Comparison of ENCODE assay signal across 14 cellular contexts in the genomic region with DNA sequence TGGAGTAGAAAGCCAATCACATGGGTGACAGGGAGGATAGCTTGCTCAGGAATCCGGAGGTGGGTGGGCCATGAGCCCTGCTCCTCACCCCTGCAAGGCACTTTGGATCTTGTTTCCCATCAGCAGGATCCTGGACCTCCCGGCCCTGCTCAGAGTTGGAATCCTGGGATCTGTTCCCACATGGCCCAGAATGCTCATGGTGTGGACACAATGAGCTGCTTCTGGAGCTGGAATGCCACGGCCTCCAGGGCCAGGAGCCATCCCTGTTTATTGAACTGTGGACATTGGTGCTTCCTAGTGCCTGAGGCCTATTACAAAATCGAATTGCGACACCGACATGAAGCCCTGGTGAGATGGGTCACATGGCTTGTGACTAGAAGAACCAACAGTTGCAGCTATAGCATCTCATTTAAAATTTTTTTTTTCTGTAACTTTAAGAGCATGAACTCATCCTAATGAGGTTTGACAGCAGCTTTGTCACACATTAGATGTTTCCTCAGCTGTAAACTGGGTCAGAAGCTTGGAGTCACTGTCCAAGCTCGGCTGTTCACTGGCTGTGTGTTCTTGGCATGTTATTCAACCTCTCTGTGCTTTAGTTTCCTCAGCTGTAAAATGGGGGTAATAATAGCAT. TPM values are rescaled to one million over a fixed set of nuclear protein-coding genes. Genes with fewer than 3 reads are reported as not detected.
DNase-seq lines count a peak whose midpoint lies in the region; ATAC-seq, FAIRE-seq and TF ChIP-seq lines count a peak whose summit lies in the region.
"Had no signal": no experiment of that assay in that cellular context is flagged by ENCODE, and none has a peak within 500 bp of the region (broad histone marks: within the 10 kb centered on the region; RNA-seq: fewer than 3 reads in every experiment).

No MANE protein-coding gene starts in this region.

- H3K36me3 ChIP-seq in PC-3 (ENCODE audit: low read depth, low read length) (peaks cover 10% of the 10 kb centered on the region; the same call in 1 of the 2 replicates), pancreas (peaks cover 0 to 12% (median 0%) of the 10 kb centered on the region in 3 donors)

- H3K4me1 ChIP-seq in PC-3 (ENCODE audit: insufficient read depth, low read length), result no peaks in the 10 kb centered on the region
- H3K4me1 ChIP-seq in pancreas, result no peaks in the 10 kb centered on the region

- H2AFZ ChIP-seq in PC-3 (ENCODE audit: low read length), result no peak overlapping the region

- 69% methylated on average over 7 of the region's 7 CpGs for WGBS in pancreas, 2 donors

- TF ChIP-seq CTCF in PC-3 (conservative IDR thresholded peaks at IDR 0.05; ENCODE audit: low read depth, low read length), result no peak
- TF ChIP-seq CTCF in fibroblast of the aortic adventitia (IDR thresholded peaks at IDR 0.05; ENCODE audit: insufficient read depth, low read length), result no peak
- no peak for TF ChIP-seq CTCF in pancreas (IDR thresholded peaks at IDR 0.05)
- no peak for TF ChIP-seq CTCF in GM13977 (IDR thresholded peaks at IDR 0.05; ENCODE audit: extremely low read depth, insufficient read depth, missing control alignments)

- POLR2A ChIA-PET in PC-3 (lab: Charles Lee; ENCODE audit: unreplicated experiment), result no interaction called here

- intact Hi-C loops in PC-3 (cut with micrococcal nuclease), result no loop called here
- intact Hi-C loops in pancreas (cut with DNase I), result loop anchor here in 1 of 3 donors (10.0 kb wide), 1 partner anchor 111 kb away; no protein-coding TSS in a partner anchor

- H3F3A ChIP-seq in PC-3 (ENCODE audit: low read length, unreplicated experiment), result no peaks in the 10 kb centered on the region

- H3K79me2 ChIP-seq in PC-3 (ENCODE audit: low read length), result no peaks in the 10 kb centered on the region

- CTCF ChIA-PET in PC-3 (lab: Charles Lee), result interaction anchor here (0.6 to 0.8 kb wide), 2 partner anchors 144 to 241 kb away, joined by 3 read pairs; a partner anchor contains a TSS

- H3K9me2 ChIP-seq in PC-3 (replicated peaks; ENCODE audit: low read length), result no peaks in the 10 kb centered on the region

- no peaks in the 10 kb centered on the region for H4K20me1 ChIP-seq in PC-3 (ENCODE audit: low read length)

- no peak overlapping the region for H3K4me2 ChIP-seq in PC-3 (ENCODE audit: low read length)

- in situ Hi-C loops in Caki2 (cut with HindIII; ENCODE audit: low pct_unique_long_range_greater_than_20kb, low sequenced_read_pairs), result no loop called here
- in situ Hi-C loops in GM13977 (cut with MboI; ENCODE audit: low pct_unique_long_range_greater_than_20kb, low sequenced_read_pairs, unreplicated experiment), result no loop called here

- no peak overlapping the region for H3K4me3 ChIP-seq in PC-3 (ENCODE audit: low read length)
- no peak overlapping the region for H3K4me3 ChIP-seq in fibroblast of the aortic adventitia (ENCODE audit: low read depth, low read length)
- no peak overlapping the region for H3K4me3 ChIP-seq in pancreas

- no peak overlapping the region for H3K9ac ChIP-seq in PC-3 (ENCODE audit: low read length)

- FAIRE-seq in pancreas (lab: Jason Lieb, UNC), result no peak

- ATAC-seq in PC-3, result no peak
- peak in 3 of 4 donors; percentile 24 to 43 (median 26) for ATAC-seq in pancreas

- H3K9me3 ChIP-seq in PC-3 (ENCODE audit: low read length) (no peaks in the 10 kb centered on the region), pancreas (no peaks in the 10 kb centered on the region)

- H3K27me3 ChIP-seq in PC-3 (ENCODE audit: low read length), result no peaks in the 10 kb centered on the region
- no peaks in the 10 kb centered on the region for H3K27me3 ChIP-seq in pancreas

- no peak overlapping the region for H3K27ac ChIP-seq in PC-3 (ENCODE audit: low read length)
- H3K27ac ChIP-seq in pancreas, result no peak overlapping the region

- no TSS peak for BruUV-seq in PC-3 (replicated peaks; lab: Mats Ljungman, UMichigan)

- DNase-seq in Caki2 (ENCODE audit: low read depth), result peak; percentile 14
- peak; percentile 54 for DNase-seq in PC-3
- DNase-seq in fibroblast of the aortic adventitia (ENCODE audit: low read depth), result peak; percentile 77
- no peak for DNase-seq in pancreas
- DNase-seq in GDM1 (lab: John Stamatoyannopoulos, UW), result no peak
- no peak for DNase-seq in amniotic stem cell (lab: John Stamatoyannopoulos, UW)
- DNase-seq in GM13977 (ENCODE audit: low spot score), result no peak
- no peak for DNase-seq in ecto neural progenitor cell (ENCODE audit: low spot score)
- DNase-seq: activated effector memory CD4-positive, alpha-beta T cell treated with anti-CD3 and anti-CD28 coated beads, Interleukin-2, amount 50 U/mL, for 16 hours; DMS 273 treated with DMSO at 0.1 percent for 48 hours; naive B cell; stimulated activated CD4-positive, alpha-beta T cell treated with anti-CD3 and anti-CD28 coated beads, Interleukin-4, amount 100 ng/mL, for 24 hours had no signal

RNA-seq across cellular contexts. Expression of a gene that starts 40.4 kb away (rescaled TPM):
- total RNA-seq in Caki2 (2014; rRNA removed; shearing (Covaris generic); ENCODE audit: low replicate concordance), result 8.5 TPM in 1 of 2 replicates, not detected in the other
- total RNA-seq in PC-3 (2014; rRNA removed), result 4.9 and 13.3 TPM in 2 replicates
- total RNA-seq in fibroblast of the aortic adventitia (ENCODE audit: low replicate concordance), result not detected in 2 replicates
- total RNA-seq in pancreas, result 1 to 10 TPM; 6.0 to 9.1 (median 7.4) TPM
- polyA plus RNA-seq in pancreas, result 10 to 100 TPM; 18.7 to 38.8 TPM
- total RNA-seq: T-helper 1 cell treated with Interleukin-12 subunit alpha and Interleukin-12 subunit beta and Interleukin-4 antibody, amounts not matched to agents 30 ng/mL and 1 ng/mL, for 36 hours had no signal

RNA-seq across cellular contexts. Expression of a gene that starts 57.9 kb away (rescaled TPM):
- total RNA-seq in Caki2 (2014; rRNA removed; shearing (Covaris generic); ENCODE audit: low replicate concordance), result not detected in 2 replicates
- total RNA-seq in PC-3 (2014; rRNA removed) (6.0 and 12.3 TPM in 2 replicates), fibroblast of the aortic adventitia (ENCODE audit: low replicate concordance) (not detected in 2 replicates), pancreas (1 to 10 TPM in 1 of 6 donors, under 1 TPM in 1, not detected in 4; 0.69 to 2.8 TPM)
- 1 to 10 TPM; 5.1 to 5.2 TPM for polyA plus RNA-seq in pancreas
- total RNA-seq: T-helper 1 cell treated with Interleukin-12 subunit alpha and Interleukin-12 subunit beta and Interleukin-4 antibody, amounts not matched to agents 30 ng/mL and 1 ng/mL, for 36 hours had no signal
- polyA plus RNA-seq: esophagus had no signal

Comparison
In these comparisons a context has a peak if more than half of its experiments do, and no peak if none do; other contexts are left out.
1. DNase-seq: peak in Caki2 (single experiment), PC-3 (single experiment) and fibroblast of the aortic adventitia (single experiment); none in pancreas (0 of 6), GDM1 (single experiment), amniotic stem cell (single experiment), GM13977 (single experiment) and ecto neural progenitor cell (single experiment).